ENCODE assay signal across 23 cellular contexts in the genomic region with DNA sequence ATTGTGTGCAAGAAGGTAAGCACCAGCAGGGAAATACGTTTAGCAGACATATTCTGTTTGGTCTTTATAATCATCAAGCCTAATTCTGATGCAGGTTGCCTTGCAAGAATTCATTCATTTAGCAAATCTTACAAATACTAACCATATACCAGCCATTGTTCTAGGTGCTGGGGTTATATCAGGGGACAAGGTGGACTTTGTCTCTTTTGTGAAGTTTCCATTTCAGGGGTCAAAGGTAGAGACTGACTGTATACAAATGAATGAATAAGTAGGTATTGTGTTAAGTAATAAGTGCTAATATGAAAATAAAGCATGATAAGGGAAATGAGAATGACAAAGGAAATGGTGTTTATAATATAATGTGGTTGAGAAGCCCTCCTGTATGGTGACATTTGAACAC.
"Had no signal": no experiment of that assay in that cellular context is flagged by ENCODE, and none has a peak within 500 bp of the region (broad histone marks: within the 10 kb centered on the region; RNA-seq: fewer than 3 reads in every experiment).

No MANE protein-coding gene starts in this region.

- H3K27ac ChIP-seq: colonic mucosa, hepatocyte, neutrophil, psoas muscle, suprapubic skin, thyroid gland, uterus had no signal

- H3K4me3 ChIP-seq: colonic mucosa, hepatocyte, mucosa of descending colon, psoas muscle, suprapubic skin, thyroid gland, uterus had no signal

- H2AFZ ChIP-seq: hepatocyte had no signal

- H3K79me2 ChIP-seq: hepatocyte had no signal

- ATAC-seq: left cardiac atrium; naive thymus-derived CD8-positive, alpha-beta T cell; sciatic nerve; stimulated activated naive CD8-positive, alpha-beta T cell treated with anti-CD3 and anti-CD28 coated beads, Interleukin-15, Interleukin-2, amounts not matched to agents 100 U/mL and 50 U/mL, for 24 hours had no signal

- H3K27ac Mint-ChIP-seq: endodermal cell, type B pancreatic cell had no signal

- H3K9me3 ChIP-seq: colonic mucosa, mucosa of descending colon, neutrophil, psoas muscle, suprapubic skin, thyroid gland, uterus had no signal

- H3K4me3 Mint-ChIP-seq: endodermal cell; naive thymus-derived CD8-positive, alpha-beta T cell; type B pancreatic cell had no signal

- H3K4me1 ChIP-seq: colonic mucosa, psoas muscle, suprapubic skin, thyroid gland, uterus had no signal

- DNase-seq: colonic mucosa; dermis blood vessel endothelial cell; endodermal cell; erythroblast; foreskin melanocyte; head of caudate nucleus; kidney; left cardiac atrium; mammary epithelial cell; mucosa of descending colon; naive thymus-derived CD8-positive, alpha-beta T cell; psoas muscle; retina; stimulated activated CD4-positive, alpha-beta T cell treated with anti-CD3 and anti-CD28 coated beads, Interleukin-12 subunit alpha, Interleukin-12 subunit beta, amount 100 ng/mL, for 4 hours; stimulated activated naive CD8-positive, alpha-beta T cell treated with anti-CD3 and anti-CD28 coated beads, Interleukin-15, Interleukin-2, amounts not matched to agents 100 U/mL and 50 U/mL, for 24 hours; thyroid gland; uterus had no signal

- H3K36me3 ChIP-seq: colonic mucosa, thyroid gland had no signal

- H3K27me3 Mint-ChIP-seq: naive thymus-derived CD8-positive, alpha-beta T cell; type B pancreatic cell had no signal

- FAIRE-seq: endothelial cell of umbilical vein, kidney had no signal

- H3K9me3 Mint-ChIP-seq: endodermal cell; naive thymus-derived CD8-positive, alpha-beta T cell; type B pancreatic cell had no signal

- H3K4me2 ChIP-seq: hepatocyte had no signal

- H3K27me3 ChIP-seq: colonic mucosa, hepatocyte, neutrophil, suprapubic skin, thyroid gland, uterus had no signal
